ENCODE assay signal across 17 cellular contexts in genomic region chr3:13112521-13113345, GRCh38. TPM values are rescaled to one million over a fixed set of nuclear protein-coding genes. Genes with fewer than 3 reads are reported as not detected.
DNase-seq lines count a peak whose midpoint lies in the region; ATAC-seq and TF ChIP-seq lines count a peak whose summit lies in the region.
"Had no signal": no experiment of that assay in that cellular context is flagged by ENCODE, and none has a peak within 500 bp of the region (broad histone marks: within the 10 kb centered on the region; RNA-seq: fewer than 3 reads in every experiment).

No MANE protein-coding gene starts in this region.

- H3K27me3 Mint-ChIP-seq in stimulated activated naive B cell treated with anti-CD40 and anti-IgM and Interleukin-4, amounts not matched to agents 10 μg/mL and 1 μg/mL and 100 μg/mL, for 72 hours: no peaks in the 10 kb centered on the region

- intact Hi-C loops in left ventricle myocardium inferior (cut with micrococcal nuclease): no loop called here
- intact Hi-C loops in left cardiac atrium (cut with DNase I): no loop called here
- intact Hi-C loops in right lobe of liver (cut with DNase I): no loop called here

- peak overlapping the region; percentile 88 for H3K27ac Mint-ChIP-seq in stimulated activated naive B cell treated with anti-CD40 and anti-IgM and Interleukin-4, amounts not matched to agents 10 μg/mL and 1 μg/mL and 100 μg/mL, for 72 hours

- H3K27ac ChIP-seq in left ventricle myocardium inferior (replicated peaks): no peak overlapping the region
- H3K27ac ChIP-seq in WERI-Rb-1: peak overlapping the region; percentile 97
- peak overlapping the region in 1 of 3 donors; percentile 57 for H3K27ac ChIP-seq in right lobe of liver

- DNase-seq in left ventricle myocardium inferior (peak; percentile 7), left cardiac atrium (no peak), WERI-Rb-1 (peak; percentile 5), right lobe of liver (peak in 2 of 3 donors; percentile 15 to 31), inferior parietal cortex (ENCODE audit: extremely low spot score) (no peak)
- no peak for DNase-seq in stimulated activated naive B cell treated with anti-CD40 and anti-IgM and Interleukin-4, amounts not matched to agents 10 μg/mL and 1 μg/mL and 100 μg/mL, for 72 hours
- DNase-seq: activated CD4-positive, alpha-beta T cell treated with anti-CD3 and anti-CD28 coated beads, Interleukin-2, amount 50 U/mL, for 48 hours; activated T-cell treated with anti-CD3 and anti-CD28 coated beads, Interleukin-2, amount 50 U/mL, for 4 hours; GDM1; GOT3; Kasumi-1; NCI-H1436; NCI-H345; stimulated activated CD4-positive, alpha-beta T cell treated with anti-CD3 and anti-CD28 coated beads, Interleukin-4, amount 100 ng/mL, for 4 hours; T1000 had no signal

- TF ChIP-seq CTCF in left ventricle myocardium inferior (IDR thresholded peaks at IDR 0.05; ENCODE audit: borderline replicate concordance) (no peak), WERI-Rb-1 (IDR thresholded peaks at IDR 0.05; ENCODE audit: low read depth, low read length) (no peak), right lobe of liver (IDR thresholded peaks at IDR 0.05) (no peak)

- ATAC-seq in left cardiac atrium: no peak
- ATAC-seq in right lobe of liver: peak in 2 of 4 donors; percentile 5 to 11
- ATAC-seq in stimulated activated naive B cell treated with anti-CD40 and anti-IgM and Interleukin-4, amounts not matched to agents 10 μg/mL and 1 μg/mL and 100 μg/mL, for 72 hours (replicated peaks): no peak
- ATAC-seq in HG03097 (IDR thresholded peaks at IDR 0.05; ENCODE audit: low FRiP score, unreplicated experiment): no peak
- no peak for ATAC-seq in HG03025 (IDR thresholded peaks at IDR 0.05; ENCODE audit: low FRiP score, unreplicated experiment)
- ATAC-seq: activated T-cell treated with anti-CD3 and anti-CD28 coated beads, Interleukin-2, amount 50 U/mL, for 4 hours had no signal

- 100% methylated on average over 1 of the region's 16 CpGs for WGBS in right lobe of liver (ENCODE audit: insufficient coverage, low coverage, low lambda C conversion rate, missing lambda C conversion rate)

- H3K9me3 ChIP-seq in left ventricle myocardium inferior (replicated peaks) (no peaks in the 10 kb centered on the region), WERI-Rb-1 (ENCODE audit: severe bottlenecking) (no peaks in the 10 kb centered on the region), right lobe of liver (no peaks in the 10 kb centered on the region)

- no peaks in the 10 kb centered on the region for H3K36me3 Mint-ChIP-seq in stimulated activated naive B cell treated with anti-CD40 and anti-IgM and Interleukin-4, amounts not matched to agents 10 μg/mL and 1 μg/mL and 100 μg/mL, for 72 hours

- H3K4me3 Mint-ChIP-seq in stimulated activated naive B cell treated with anti-CD40 and anti-IgM and Interleukin-4, amounts not matched to agents 10 μg/mL and 1 μg/mL and 100 μg/mL, for 72 hours: no peak overlapping the region
- H3K4me3 Mint-ChIP-seq: activated T-cell treated with anti-CD3 and anti-CD28 coated beads, Interleukin-2, amount 50 U/mL, for 4 hours had no signal

- H3K9me3 Mint-ChIP-seq in stimulated activated naive B cell treated with anti-CD40 and anti-IgM and Interleukin-4, amounts not matched to agents 10 μg/mL and 1 μg/mL and 100 μg/mL, for 72 hours: no peaks in the 10 kb centered on the region
- H3K9me3 Mint-ChIP-seq: activated T-cell treated with anti-CD3 and anti-CD28 coated beads, Interleukin-2, amount 50 U/mL, for 4 hours had no signal

- peaks cover 44 to 66% of the 10 kb centered on the region in 2 donors for H3K4me1 Mint-ChIP-seq in stimulated activated naive B cell treated with anti-CD40 and anti-IgM and Interleukin-4, amounts not matched to agents 10 μg/mL and 1 μg/mL and 100 μg/mL, for 72 hours

- peaks cover 18% of the 10 kb centered on the region for H3K4me1 ChIP-seq in left ventricle myocardium inferior
- H3K4me1 ChIP-seq in right lobe of liver: peaks cover 0 to 18% (median 6%) of the 10 kb centered on the region in 4 donors

- H3K36me3 ChIP-seq in left ventricle myocardium inferior (no peaks in the 10 kb centered on the region), WERI-Rb-1 (no peaks in the 10 kb centered on the region), right lobe of liver (no peaks in the 10 kb centered on the region)

- H3K27me3 ChIP-seq in left ventricle myocardium inferior (ENCODE audit: low read depth) (peaks cover 20% of the 10 kb centered on the region), WERI-Rb-1 (ENCODE audit: insufficient read depth, low read depth, severe bottlenecking) (no peaks in the 10 kb centered on the region), right lobe of liver (no peaks in the 10 kb centered on the region)

- H3K4me3 ChIP-seq in left ventricle myocardium inferior (no peak overlapping the region), WERI-Rb-1 (ENCODE audit: low read depth, low read length) (no peak overlapping the region), right lobe of liver (no peak overlapping the region)

- no peak for TF ChIP-seq POLR2A in right lobe of liver (IDR thresholded peaks at IDR 0.05)

RNA-seq across cellular contexts. Expression of gene IQSEC1, which starts 39.5 kb away (rescaled TPM):
- total RNA-seq in left ventricle myocardium inferior: 78.6 TPM
- 10 to 100 TPM; 58.8 to 73.7 TPM for total RNA-seq in left cardiac atrium
- 10 to 100 TPM; 32.1 to 61.3 (median 48.9) TPM for total RNA-seq in right lobe of liver

Comparison
In these comparisons a context has a peak if more than half of its experiments do, and no peak if none do; other contexts are left out.
1. DNase-seq: peak in left ventricle myocardium inferior (single experiment), WERI-Rb-1 (single experiment) and right lobe of liver (2 of 3); none in left cardiac atrium (single experiment), stimulated activated naive B cell treated with anti-CD40 and anti-IgM and Interleukin-4, amounts not matched to agents 10 μg/mL and 1 μg/mL and 100 μg/mL, for 72 hours (single experiment) and inferior parietal cortex (single experiment).